Comparison of ENCODE assay signal across 10 cellular contexts in the genomic region with DNA sequence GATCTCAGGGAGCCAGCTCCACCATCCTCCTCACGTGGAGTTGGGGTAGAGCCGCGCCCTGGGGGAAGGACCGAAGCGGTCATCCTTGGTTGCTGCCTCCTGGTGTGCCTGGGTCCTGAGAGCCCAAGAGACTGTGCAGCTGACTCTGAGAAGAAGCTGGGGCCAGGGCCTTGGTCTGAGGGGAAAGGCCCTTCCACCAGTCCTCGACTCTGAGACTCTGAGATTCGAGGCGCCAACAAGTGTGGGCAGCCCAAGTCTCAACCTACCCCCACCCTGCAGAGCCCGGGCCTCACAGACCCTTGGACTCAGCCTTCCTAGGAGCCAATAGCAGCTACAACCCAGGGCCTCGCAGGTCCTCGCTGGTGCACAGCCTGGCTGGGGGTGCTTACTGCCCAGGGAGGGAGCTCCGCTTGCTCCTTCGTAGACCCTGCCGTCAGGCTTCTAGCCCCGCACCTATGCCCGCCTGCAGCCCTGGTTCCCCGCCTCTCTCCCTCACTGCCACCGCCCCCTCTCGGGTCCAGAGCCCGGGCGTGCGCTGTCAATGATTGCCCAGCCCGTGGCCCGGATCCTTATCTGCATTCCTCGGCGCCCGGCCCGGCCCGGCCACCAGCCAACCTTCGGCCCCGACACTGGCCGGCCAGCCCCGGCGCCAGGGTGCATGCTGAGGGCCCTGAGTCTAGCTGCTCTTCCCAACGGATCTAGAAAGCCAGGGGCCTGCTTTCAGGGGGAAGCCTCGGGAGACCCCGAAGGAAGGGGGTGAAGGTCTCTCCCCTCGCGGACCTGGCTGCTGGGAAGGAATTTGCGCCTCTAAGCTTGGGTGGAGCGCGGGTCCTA. TPM values are rescaled to one million over a fixed set of nuclear protein-coding genes. Genes with fewer than 3 reads are reported as not detected.
DNase-seq lines count a peak whose midpoint lies in the region; ATAC-seq, FAIRE-seq and TF ChIP-seq lines count a peak whose summit lies in the region.
"Had no signal": no experiment of that assay in that cellular context is flagged by ENCODE, and none has a peak within 500 bp of the region (broad histone marks: within the 10 kb centered on the region; RNA-seq: fewer than 3 reads in every experiment).

No MANE protein-coding gene starts in this region.

- in situ Hi-C loops in K562 (cut with MboI), result loop anchor here (5.0 kb wide), 1 partner anchor 99 kb away; no protein-coding TSS in a partner anchor

- no TSS peak for BruUV-seq in K562 (replicated peaks; lab: Mats Ljungman, UMichigan)

- no peaks in the 10 kb centered on the region for H3K9me1 ChIP-seq in K562 (ENCODE audit: control insufficient read depth, insufficient read depth, low read length)

- TF ChIP-seq POLR2A in K562 (conservative IDR thresholded peaks at IDR 0.05) (no peak), esophagus squamous epithelium (IDR thresholded peaks at IDR 0.05) (no peak)

- DNase-seq in natural killer cell (no peak), K562 (ENCODE audit: extremely low read depth in 1 of 4, low spot score in 3 of 4) (peak in 3 of 4 experiments; percentile 10 to 41 (median 38)), memory B cell (ENCODE audit: low spot score in 2 of 2) (peak in 1 of 2 donors; percentile 19), aorta (peak; percentile 75 to 90), cerebellar nuclear complex (lab: John Stamatoyannopoulos, UW) (no peak), esophagus squamous epithelium (lab: John Stamatoyannopoulos, UW) (no peak)
- DNase-seq in natural killer cell treated with Interleukin-12 subunit alpha and Interleukin-12 subunit beta and Interleukin-15 and Interleukin-18, amount 100 ng/mL, for 72 hours (ENCODE audit: low spot score), result no peak

- H3K9me3 ChIP-seq in K562 (replicated peaks; ENCODE audit: control insufficient read depth, insufficient read depth, low read depth, low read length) (no peaks in the 10 kb centered on the region), aorta (ENCODE audit: control insufficient read depth, low read length) (no peaks in the 10 kb centered on the region), esophagus squamous epithelium (no peaks in the 10 kb centered on the region)

- peaks cover 14 to 57% of the 10 kb centered on the region in 2 experiments; a peak in 4 of 5 replicates for H3K27me3 ChIP-seq in K562 (ENCODE audit: control insufficient read depth in 2 of 2, insufficient read depth in 2 of 2, low read length in 2 of 2)
- H3K27me3 ChIP-seq in aorta (ENCODE audit: control insufficient read depth in 1 of 2, insufficient read depth in 2 of 2, low read length in 1 of 2), result no peaks in the 10 kb centered on the region
- peaks cover 15 to 98% (median 44%) of the 10 kb centered on the region in 4 donors for H3K27me3 ChIP-seq in esophagus squamous epithelium

- no peak for TF ChIP-seq RAD21 in K562 (CRISPR knock-in tag; conservative IDR thresholded peaks at IDR 0.05 in 1 of 2, IDR thresholded peaks at IDR 0.05 in 1 of 2)

- intact Hi-C loops in natural killer cell (cut with micrococcal nuclease) (loop anchor here (1.0 to 5.0 kb wide), 4 partner anchors 61 to 240 kb away; no protein-coding TSS in a partner anchor), K562 (cut with micrococcal nuclease) (loop anchor here (1.0 to 5.0 kb wide), 3 partner anchors 61 to 97 kb away; a partner anchor contains a TSS), aorta (cut with DNase I) (loop anchor here (1.0 to 10.0 kb wide), 5 partner anchors 59 to 246 kb away; a partner anchor contains a TSS), esophagus squamous epithelium (cut with DNase I) (loop anchor here (5.0 to 10.0 kb wide), 2 partner anchors 94 to 246 kb away; a partner anchor contains a TSS)

- no peaks in the 10 kb centered on the region for H3K79me2 ChIP-seq in K562 (ENCODE audit: control insufficient read depth, insufficient read depth, low read length)

- FAIRE-seq in K562 (lab: Jason Lieb, UNC), result no peak

- peaks cover 50 to 57% of the 10 kb centered on the region in 2 donors for H3K27me3 Mint-ChIP-seq in natural killer cell (ENCODE audit: low read depth in 2 of 2)
- peaks cover 33 to 44% of the 10 kb centered on the region in 2 donors for H3K27me3 Mint-ChIP-seq in natural killer cell treated with Interleukin-12 subunit alpha and Interleukin-12 subunit beta and Interleukin-15 and Interleukin-18, amount 100 ng/mL, for 72 hours
- peaks cover 26% of the 10 kb centered on the region for H3K27me3 Mint-ChIP-seq in memory B cell

- TF ChIP-seq CTCF in natural killer cell (IDR thresholded peaks at IDR 0.05), result no peak
- TF ChIP-seq CTCF in K562 (IDR thresholded peaks at IDR 0.05 in 2 of 3, conservative IDR thresholded peaks at IDR 0.05 in 1 of 3; ENCODE audit: insufficient read depth in 2 of 3, low read depth in 1 of 3, low read length in 3 of 3), result no peak
- no peak for TF ChIP-seq CTCF in esophagus squamous epithelium (IDR thresholded peaks at IDR 0.05)

- H3K4me3 Mint-ChIP-seq in natural killer cell (peak overlapping the region; percentile 17), memory B cell (peak overlapping the region; percentile 11)
- H3K4me3 Mint-ChIP-seq in natural killer cell treated with Interleukin-12 subunit alpha and Interleukin-12 subunit beta and Interleukin-15 and Interleukin-18, amount 100 ng/mL, for 72 hours, result no peak overlapping the region

- H3K36me3 Mint-ChIP-seq in natural killer cell, result no peaks in the 10 kb centered on the region
- H3K36me3 Mint-ChIP-seq in natural killer cell treated with Interleukin-12 subunit alpha and Interleukin-12 subunit beta and Interleukin-15 and Interleukin-18, amount 100 ng/mL, for 72 hours, result no peaks in the 10 kb centered on the region
- no peaks in the 10 kb centered on the region for H3K36me3 Mint-ChIP-seq in memory B cell

- TF ChIP-seq EP300 in K562 (IDR thresholded peaks at IDR 0.05; ENCODE audit: low read length), result no peak

- no peaks in the 10 kb centered on the region for H3K36me3 ChIP-seq in K562 (ENCODE audit: control insufficient read depth, insufficient read depth, low read length)
- H3K36me3 ChIP-seq in aorta (ENCODE audit: control insufficient read depth in 1 of 2, insufficient read depth in 2 of 2, low read length in 1 of 2), result no peaks in the 10 kb centered on the region
- no peaks in the 10 kb centered on the region for H3K36me3 ChIP-seq in esophagus squamous epithelium

- H3K4me1 ChIP-seq in K562 (replicated peaks in 1 of 2; ENCODE audit: control insufficient read depth in 2 of 2, insufficient read depth in 2 of 2, low read length in 2 of 2), result peaks cover 0 to 25% of the 10 kb centered on the region in 2 experiments; a peak in 2 of 5 replicates
- H3K4me1 ChIP-seq in aorta (ENCODE audit: control insufficient read depth in 1 of 2, insufficient read depth in 2 of 2, low read length in 2 of 2), result no peaks in the 10 kb centered on the region
- H3K4me1 ChIP-seq in esophagus squamous epithelium, result peaks cover 34 to 46% (median 40%) of the 10 kb centered on the region in 3 donors

- H3K4me1 Mint-ChIP-seq in natural killer cell (peaks cover 0 to 22% of the 10 kb centered on the region in 2 donors), memory B cell (peaks cover 13% of the 10 kb centered on the region)
- peaks cover 0 to 10% of the 10 kb centered on the region in 2 donors for H3K4me1 Mint-ChIP-seq in natural killer cell treated with Interleukin-12 subunit alpha and Interleukin-12 subunit beta and Interleukin-15 and Interleukin-18, amount 100 ng/mL, for 72 hours (ENCODE audit: low read depth in 2 of 2)

- CTCF ChIA-PET in K562 (lab: Yijun Ruan, JAX; ENCODE audit: low intra/inter-chr PET ratio), result interaction anchor here (0.6 to 2.3 kb wide), 4 partner anchors 59 to 240 kb away, joined by 3 to 17 read pairs (median 4); no protein-coding TSS in a partner anchor

- no peaks in the 10 kb centered on the region for H3K9me3 Mint-ChIP-seq in natural killer cell
- H3K9me3 Mint-ChIP-seq in natural killer cell treated with Interleukin-12 subunit alpha and Interleukin-12 subunit beta and Interleukin-15 and Interleukin-18, amount 100 ng/mL, for 72 hours, result no peaks in the 10 kb centered on the region
- H3K9me3 Mint-ChIP-seq in memory B cell, result no peaks in the 10 kb centered on the region
- H3K9me3 Mint-ChIP-seq: CD4-positive, alpha-beta T cell had no signal

- H3K27ac Mint-ChIP-seq in natural killer cell, result no peak overlapping the region
- H3K27ac Mint-ChIP-seq in natural killer cell treated with Interleukin-12 subunit alpha and Interleukin-12 subunit beta and Interleukin-15 and Interleukin-18, amount 100 ng/mL, for 72 hours, result no peak overlapping the region
- no peak overlapping the region for H3K27ac Mint-ChIP-seq in memory B cell
- H3K27ac Mint-ChIP-seq: CD4-positive, alpha-beta T cell had no signal

- H3K27ac ChIP-seq in K562 (ENCODE audit: extremely low read depth, low read depth, low read length), result no peak overlapping the region
- no peak overlapping the region for H3K27ac ChIP-seq in aorta (ENCODE audit: low read depth in 1 of 2, low read length in 2 of 2)
- no peak overlapping the region for H3K27ac ChIP-seq in esophagus squamous epithelium

- 0 out of 2 replicates have a peak, but pooled peaks cover 6% of the 10 kb centered on the region for H4K20me1 ChIP-seq in K562 (replicated peaks; ENCODE audit: control insufficient read depth, insufficient read depth, low read length)

- no peak overlapping the region for H3K4me2 ChIP-seq in K562 (ENCODE audit: insufficient read depth, low read length)

- WGBS in K562 (ENCODE audit: insufficient coverage, low coverage, missing lambda C conversion rate), result 31% methylated on average over 17 of the region's 42 CpGs
- 2 to 3% methylated on average over 40 to 42 of the region's 42 CpGs for WGBS in aorta, 2 donors
- 0 to 4% methylated on average over 1 to 11 of the region's 42 CpGs for WGBS in esophagus squamous epithelium, 2 donors

- no peak overlapping the region for H3K4me3 ChIP-seq in K562
- no peak overlapping the region for H3K4me3 ChIP-seq in aorta (ENCODE audit: low read length in 2 of 2)
- peak overlapping the region in 2 of 4 donors; percentile 41 to 57 for H3K4me3 ChIP-seq in esophagus squamous epithelium

- POLR2A ChIA-PET in K562 (lab: Yijun Ruan, JAX), result interaction anchor here (0.8 kb wide), 1 partner anchor 52 kb away, joined by 3 read pairs; no protein-coding TSS in a partner anchor

- H2AFZ ChIP-seq in K562 (ENCODE audit: low read depth, low read length), result no peak overlapping the region

- ATAC-seq in natural killer cell, result no peak
- no peak for ATAC-seq in natural killer cell treated with Interleukin-12 subunit alpha and Interleukin-12 subunit beta and Interleukin-15 and Interleukin-18, amount 100 ng/mL, for 72 hours
- ATAC-seq in K562, result no peak; the same call in 2 of the 3 replicates
- ATAC-seq in memory B cell (ENCODE audit: low read depth), result no peak
- ATAC-seq in aorta (ENCODE audit: low FRiP score), result peak; percentile 61
- ATAC-seq in HG03442 (IDR thresholded peaks at IDR 0.05; ENCODE audit: unreplicated experiment), result no peak

- no peak overlapping the region for H3K9ac ChIP-seq in K562 (ENCODE audit: insufficient read depth in 1 of 2, low read depth in 2 of 2, low read length in 2 of 2)

RNA-seq across cellular contexts. Expression of a gene that starts 2.0 kb away (rescaled TPM):
- not detected for total RNA-seq in natural killer cell
- under 1 TPM in 1 of 2 donors, not detected in 1; 0.28 TPM for total RNA-seq in natural killer cell treated with Interleukin-12 subunit alpha and Interleukin-12 subunit beta and Interleukin-15 and Interleukin-18, amount 100 ng/mL, for 72 hours
- total RNA-seq in K562 (2011; cell fraction: chromatin; rRNA removed; ENCODE audit: low replicate concordance), result not detected in 2 replicates
- not detected in 2 replicates for total RNA-seq in K562 (2011; cell fraction: nucleolus; rRNA removed)
- not detected in 2 replicates for total RNA-seq in K562 (2011; cell fraction: nucleoplasm; rRNA removed)
- not detected in 2 replicates for total RNA-seq in K562 (2014; rRNA removed)
- total RNA-seq in K562 (2014; rRNA removed; fragmentation: Illumina TruSeq; extraction: Trizol), result not detected in 2 replicates
- not detected in 2 replicates for total RNA-seq in K562 (2015; rRNA removed; fragmentation: Illumina TruSeq; extraction: Trizol)
- 0.07 TPM in 1 of 2 replicates, not detected in the other for total RNA-seq in K562 (2021)
- not detected in 2 replicates for polyA plus RNA-seq in K562 (2011; rRNA removed)
- polyA plus RNA-seq in K562 (2011; cell fraction: cytosol; rRNA removed), result not detected in 2 replicates
- polyA plus RNA-seq in K562 (2011; cell fraction: nucleus; rRNA removed), result 0.06 and 0.07 TPM in 2 replicates
- not detected in 2 replicates for polyA plus RNA-seq in K562 (2012)
- not detected in 2 replicates for polyA plus RNA-seq in K562 (2014; fragmentation: Illumina TruSeq; extraction: Trizol)
- not detected for polyA plus RNA-seq in K562 (2014; fragmentation: Nextera tagmentation; extraction: Ambion mirVana)
- not detected in 2 replicates for polyA plus RNA-seq in K562 (2014; rRNA removed)
- not detected in 2 replicates for polyA minus RNA-seq in K562 (2011; rRNA and poly(A)+ RNA removed)
- not detected in 2 replicates for polyA minus RNA-seq in K562 (2011; cell fraction: cytosol; rRNA and poly(A)+ RNA removed)
- not detected in 2 replicates for polyA minus RNA-seq in K562 (2011; cell fraction: nucleus; rRNA and poly(A)+ RNA removed)
- not detected for total RNA-seq in aorta
- polyA plus RNA-seq in aorta, result 1 to 10 TPM in 1 of 2 donors, under 1 TPM in 1; 0.05 to 2.0 TPM
- under 1 TPM in 1 of 4 donors, not detected in 3; 0.38 TPM for total RNA-seq in esophagus squamous epithelium
- total RNA-seq: CD4-positive, alpha-beta T cell; LHCN-M2 had no signal

RNA-seq across cellular contexts. Expression of a gene that starts 17.4 kb away (rescaled TPM):
- total RNA-seq in natural killer cell (not detected), K562 (2014; rRNA removed) (not detected in 2 replicates), K562 (2014; rRNA removed; fragmentation: Illumina TruSeq; extraction: Trizol) (not detected in 2 replicates), K562 (2015; rRNA removed; fragmentation: Illumina TruSeq; extraction: Trizol) (not detected in 2 replicates), K562 (2021) (not detected in 2 replicates), aorta (not detected), esophagus squamous epithelium (under 1 TPM in 1 of 4 donors, not detected in 3; 0.19 TPM)
- not detected for total RNA-seq in natural killer cell treated with Interleukin-12 subunit alpha and Interleukin-12 subunit beta and Interleukin-15 and Interleukin-18, amount 100 ng/mL, for 72 hours
- 0.25 TPM in 1 of 2 replicates, not detected in the other for total RNA-seq in K562 (2011; cell fraction: chromatin; rRNA removed; ENCODE audit: low replicate concordance)
- total RNA-seq in K562 (2011; cell fraction: nucleolus; rRNA removed), result not detected in 2 replicates
- not detected in 2 replicates for total RNA-seq in K562 (2011; cell fraction: nucleoplasm; rRNA removed)
- polyA plus RNA-seq in K562 (2011; rRNA removed) (not detected in 2 replicates), K562 (2014; fragmentation: Illumina TruSeq; extraction: Trizol) (not detected in 2 replicates), K562 (2014; fragmentation: Nextera tagmentation; extraction: Ambion mirVana) (not detected), K562 (2014; rRNA removed) (not detected in 2 replicates), aorta (under 1 TPM in 1 of 2 donors, not detected in 1; 0.15 TPM)
- polyA plus RNA-seq in K562 (2011; cell fraction: cytosol; rRNA removed), result not detected in 2 replicates
- polyA plus RNA-seq in K562 (2011; cell fraction: nucleus; rRNA removed), result not detected in 2 replicates
- polyA plus RNA-seq in K562 (2012), result 0.03 TPM in 1 of 2 replicates, not detected in the other
- not detected in 2 replicates for polyA minus RNA-seq in K562 (2011; rRNA and poly(A)+ RNA removed)
- not detected in 2 replicates for polyA minus RNA-seq in K562 (2011; cell fraction: cytosol; rRNA and poly(A)+ RNA removed)
- polyA minus RNA-seq in K562 (2011; cell fraction: nucleus; rRNA and poly(A)+ RNA removed), result not detected in 2 replicates
- total RNA-seq: CD4-positive, alpha-beta T cell; LHCN-M2 had no signal

Comparison
In these comparisons a context has a peak if more than half of its experiments do, and no peak if none do; other contexts are left out.
1. DNase-seq: peak in K562 (3 of 4) and aorta (2 of 2); none in natural killer cell (single experiment), natural killer cell treated with Interleukin-12 subunit alpha and Interleukin-12 subunit beta and Interleukin-15 and Interleukin-18, amount 100 ng/mL, for 72 hours (single experiment), cerebellar nuclear complex (0 of 2) and esophagus squamous epithelium (single experiment).